ENCODE assay signal across 20 cellular contexts in genomic region chr5:118857700-118858099, GRCh38.
DNase-seq lines count a peak whose midpoint lies in the region; ATAC-seq, FAIRE-seq and TF ChIP-seq lines count a peak whose summit lies in the region.
"Had no signal": no experiment of that assay in that cellular context is flagged by ENCODE, and none has a peak within 500 bp of the region (broad histone marks: within the 10 kb centered on the region; RNA-seq: fewer than 3 reads in every experiment).

No MANE protein-coding gene starts in this region.

- DNase-seq in HuH-7 (ENCODE audit: low spot score) (peak; percentile 1), PC-3 (peak; percentile 9), bronchial epithelial cell (ENCODE audit: low read depth) (peak; percentile 94), mucosa of descending colon (peak in 1 of 3 donors; percentile 14), colonic mucosa (no peak)
- DNase-seq in activated naive CD4-positive, alpha-beta T cell treated with anti-CD3 and anti-CD28 coated beads, Interleukin-2, amount 50 U/mL, for 16 hours = no peak
- DNase-seq: activated CD4-positive, CD25-positive, alpha-beta regulatory T cell; activated CD8-positive, alpha-beta memory T cell treated with anti-CD3 and anti-CD28 coated beads, Interleukin-2, amount 10 ng/mL, durations not matched to agents 7 days and 5 days; activated gamma-delta T cell; brain microvascular endothelial cell; effector CD4-positive, alpha-beta T cell; foreskin melanocyte; NCI-H1417; stimulated activated naive CD4-positive, alpha-beta T cell had no signal

- peak; percentile 73 for FAIRE-seq in bronchial epithelial cell (lab: Jason Lieb, UNC)
- FAIRE-seq: GM19239, urothelium cell line had no signal

- H3K27ac ChIP-seq in PC-3 (ENCODE audit: low read length) = no peak overlapping the region
- no peak overlapping the region for H3K27ac ChIP-seq in colonic mucosa
- H3K27ac ChIP-seq: brain microvascular endothelial cell had no signal

- no peaks in the 10 kb centered on the region for H3K79me2 ChIP-seq in PC-3 (ENCODE audit: low read length)

- POLR2A ChIA-PET in PC-3 (lab: Charles Lee; ENCODE audit: unreplicated experiment) = no interaction called here

- H2AFZ ChIP-seq in PC-3 (ENCODE audit: low read length) = no peak overlapping the region

- intact Hi-C loops in PC-3 (cut with micrococcal nuclease) (no loop called here), mucosa of descending colon (cut with DNase I, micrococcal nuclease) (no loop called here), colonic mucosa (cut with DNase I) (no loop called here)

- H4K20me1 ChIP-seq in PC-3 (ENCODE audit: low read length) = no peaks in the 10 kb centered on the region

- H3F3A ChIP-seq in PC-3 (ENCODE audit: low read length, unreplicated experiment) = no peaks in the 10 kb centered on the region

- no peak overlapping the region for H3K4me3 ChIP-seq in PC-3 (ENCODE audit: low read length)
- H3K4me3 ChIP-seq in bronchial epithelial cell (ENCODE audit: low read depth, low read length) = no peak overlapping the region
- H3K4me3 ChIP-seq in mucosa of descending colon = no peak overlapping the region
- no peak overlapping the region for H3K4me3 ChIP-seq in colonic mucosa
- H3K4me3 ChIP-seq: smooth muscle cell had no signal

- TF ChIP-seq POLR2A in GM18505 (IDR thresholded peaks at IDR 0.05; ENCODE audit: borderline replicate concordance, extremely low read depth, insufficient read depth, insufficient read length) = no peak

- TF ChIP-seq CTCF in PC-3 (conservative IDR thresholded peaks at IDR 0.05; ENCODE audit: low read depth, low read length) (no peak), bronchial epithelial cell (IDR thresholded peaks at IDR 0.05; ENCODE audit: insufficient read depth, low read length, severe bottlenecking) (no peak), mucosa of descending colon (IDR thresholded peaks at IDR 0.05) (no peak), colonic mucosa (IDR thresholded peaks at IDR 0.05) (no peak)

- H3K9ac ChIP-seq in PC-3 (ENCODE audit: low read length) = no peak overlapping the region
- H3K9ac ChIP-seq in colonic mucosa (ENCODE audit: low read depth in 2 of 2, low read length in 2 of 2) = no peak overlapping the region

- H3K9me3 ChIP-seq in PC-3 (ENCODE audit: low read length) (no peaks in the 10 kb centered on the region), mucosa of descending colon (no peaks in the 10 kb centered on the region), colonic mucosa (no peaks in the 10 kb centered on the region)

- H3K9me2 ChIP-seq in PC-3 (replicated peaks; ENCODE audit: low read length) = no peaks in the 10 kb centered on the region

- ATAC-seq in PC-3 (peak; percentile 64), mucosa of descending colon (peak; percentile 81), GM18505 (IDR thresholded peaks at IDR 0.05; ENCODE audit: unreplicated experiment) (no peak), HG03342 (IDR thresholded peaks at IDR 0.05; ENCODE audit: unreplicated experiment) (no peak)
- ATAC-seq: activated CD8-positive, alpha-beta memory T cell treated with anti-CD3 and anti-CD28 coated beads, Interleukin-2, amount 10 ng/mL, durations not matched to agents 7 days and 5 days; SK-N-SH treated with all-trans-retinoic acid at 6 μM for 48 hours had no signal

- H3K36me3 ChIP-seq in PC-3 (ENCODE audit: low read depth, low read length) (no peaks in the 10 kb centered on the region), bronchial epithelial cell (ENCODE audit: control insufficient read depth, insufficient read depth, low read length) (no peaks in the 10 kb centered on the region), mucosa of descending colon (ENCODE audit: low read depth) (no peaks in the 10 kb centered on the region), colonic mucosa (no peaks in the 10 kb centered on the region)
- H3K36me3 ChIP-seq: brain microvascular endothelial cell had no signal

- no peak overlapping the region for H3K4me2 ChIP-seq in PC-3 (ENCODE audit: low read length)
- H3K4me2 ChIP-seq: smooth muscle cell had no signal

- BruUV-seq in PC-3 (replicated peaks; lab: Mats Ljungman, UMichigan) = no TSS peak

- CTCF ChIA-PET in PC-3 (lab: Charles Lee) = no interaction called here

- H3K27me3 ChIP-seq in PC-3 (ENCODE audit: low read length) = no peaks in the 10 kb centered on the region
- no peaks in the 10 kb centered on the region for H3K27me3 ChIP-seq in bronchial epithelial cell (ENCODE audit: control insufficient read depth, insufficient read depth, low read length)
- no peaks in the 10 kb centered on the region for H3K27me3 ChIP-seq in colonic mucosa
- H3K27me3 ChIP-seq: brain microvascular endothelial cell had no signal

- H3K4me1 ChIP-seq in PC-3 (ENCODE audit: insufficient read depth, low read length) = peaks cover 11% of the 10 kb centered on the region
- no peaks in the 10 kb centered on the region for H3K4me1 ChIP-seq in mucosa of descending colon (ENCODE audit: low read depth)
- no peaks in the 10 kb centered on the region for H3K4me1 ChIP-seq in colonic mucosa

Comparison
In these comparisons a context has a peak if more than half of its experiments do, and no peak if none do; other contexts are left out.
1. DNase-seq: peak in HuH-7 (single experiment), PC-3 (single experiment) and bronchial epithelial cell (single experiment); none in activated naive CD4-positive, alpha-beta T cell treated with anti-CD3 and anti-CD28 coated beads, Interleukin-2, amount 50 U/mL, for 16 hours (single experiment) and colonic mucosa (single experiment).
2. ATAC-seq: peak in PC-3 (single experiment) and mucosa of descending colon (single experiment); none in GM18505 (single experiment) and HG03342 (single experiment).